ENCODE assay signal across 8 cellular contexts in genomic region chr11:58567889-58568512, GRCh38. TPM values are rescaled to one million over a fixed set of nuclear protein-coding genes. Genes with fewer than 3 reads are reported as not detected.
A peak's percentile ranks its signal among the peaks of the same experiment; 100 is the strongest.
DNase-seq lines count a peak whose midpoint lies in the region; ATAC-seq and TF ChIP-seq lines count a peak whose summit lies in the region.

No MANE protein-coding gene starts in this region.

- H2AK5ac ChIP-seq in mesenchymal stem cell (ENCODE audit: low read length, severe bottlenecking) = no peak overlapping the region

- H3K4me1 ChIP-seq in mesenchymal stem cell (ENCODE audit: control insufficient read depth, insufficient read depth, low read depth, low read length) = peaks cover 2% of the 10 kb centered on the region

- 53% methylated on average over 4 of the region's 4 CpGs for WGBS in mesenchymal stem cell

- H3K4ac ChIP-seq in mesenchymal stem cell (ENCODE audit: low read depth in 1 of 2, low read length in 2 of 2) = no peak overlapping the region

- H3K27me3 ChIP-seq in mesenchymal stem cell (ENCODE audit: control insufficient read depth in 1 of 2, insufficient read depth in 1 of 2, low read length in 2 of 2) = no peaks in the 10 kb centered on the region

- peak overlapping the region; percentile 45 for H3K9ac ChIP-seq in mesenchymal stem cell (ENCODE audit: low read length)

- no peak overlapping the region for H3K18ac ChIP-seq in mesenchymal stem cell (ENCODE audit: low read depth in 1 of 2, low read length in 2 of 2)

- TF ChIP-seq CTCF in GM13976 (IDR thresholded peaks at IDR 0.05; ENCODE audit: borderline replicate concordance, control extremely low read depth, extremely low read depth, insufficient read depth, missing control alignments) = peak; percentile 81

- H2BK5ac ChIP-seq in mesenchymal stem cell (ENCODE audit: low read depth, low read length, poor library complexity, severe bottlenecking) = no peak overlapping the region

- no peak overlapping the region for H2BK15ac ChIP-seq in mesenchymal stem cell (ENCODE audit: low read depth, poor library complexity, severe bottlenecking)

- in situ Hi-C loops in GM13976 (cut with MboI; ENCODE audit: low sequenced_read_pairs, unreplicated experiment) = no loop called here

- H3K79me1 ChIP-seq in mesenchymal stem cell (replicated peaks; ENCODE audit: low read length, poor library complexity, severe bottlenecking) = peaks cover 11% of the 10 kb centered on the region

- no peak overlapping the region for H2BK12ac ChIP-seq in mesenchymal stem cell (ENCODE audit: low read length in 2 of 2)

- H3K4me2 ChIP-seq in mesenchymal stem cell (ENCODE audit: low read length, poor library complexity, severe bottlenecking) = no peak overlapping the region

- H2BK120ac ChIP-seq in mesenchymal stem cell (ENCODE audit: low read depth, low read length) = no peak overlapping the region

- H3K4me3 ChIP-seq in mesenchymal stem cell (ENCODE audit: insufficient read depth in 1 of 2, low read depth in 1 of 2, low read length in 2 of 2) = no peak overlapping the region

- no peak overlapping the region for H3K23ac ChIP-seq in mesenchymal stem cell (ENCODE audit: low read length in 2 of 2)

- H4K8ac ChIP-seq in mesenchymal stem cell (ENCODE audit: low read length) = no peak overlapping the region

- no peak overlapping the region for H3K27ac ChIP-seq in mesenchymal stem cell (ENCODE audit: low read length, poor library complexity, severe bottlenecking)

- no peak overlapping the region for H3K14ac ChIP-seq in mesenchymal stem cell (ENCODE audit: low read length in 2 of 2)

- H3K9me3 ChIP-seq in mesenchymal stem cell (ENCODE audit: control insufficient read depth, low read length) = peaks cover 8% of the 10 kb centered on the region

- peaks cover 8 to 62% of the 10 kb centered on the region in 2 experiments for H3K36me3 ChIP-seq in mesenchymal stem cell (ENCODE audit: control insufficient read depth in 1 of 2, insufficient read depth in 2 of 2, low read depth in 1 of 2, low read length in 2 of 2)

- DNase-seq in A172 (ENCODE audit: low spot score) = peak; percentile 55
- DNase-seq in GM13976 (ENCODE audit: low spot score) = peak; percentile 34
- peak; percentile 38 for DNase-seq in NCI-H1694 treated with DMSO at 0.1 percent for 48 hours (lab: John Stamatoyannopoulos, UW)
- peak; percentile 34 to 61 (median 50) for DNase-seq in activated CD4-positive, CD25-positive, alpha-beta regulatory T cell (lab: John Stamatoyannopoulos, UW)
- DNase-seq in cerebellar cortex (ENCODE audit: low spot score) = peak; percentile 58
- DNase-seq in mesenchymal stem cell = peak; percentile 77
- peak; percentile 52 to 67 for DNase-seq in stimulated activated CD8-positive, alpha-beta memory T cell treated with anti-CD3 and anti-CD28 coated beads, Interleukin-4, amount 100 ng/mL, for 4 hours (ENCODE audit: low read depth in 2 of 2, low spot score in 1 of 2)

- H2AFZ ChIP-seq in mesenchymal stem cell (ENCODE audit: low read depth, low read length) = no peak overlapping the region

- H4K91ac ChIP-seq in mesenchymal stem cell (ENCODE audit: low read length) = no peak overlapping the region

- peak; percentile 91 for ATAC-seq in HG02870 (IDR thresholded peaks at IDR 0.05; ENCODE audit: unreplicated experiment)

RNA-seq across cellular contexts. Expression of gene LPXN, which starts 7.7 kb away (rescaled TPM):
- total RNA-seq in A172 (2014; rRNA removed; shearing (Covaris generic)) = 0.84 and 1.8 TPM in 2 replicates
- polyA plus RNA-seq in mesenchymal stem cell (2013, experiment 1 of 2) = 2.4 TPM
- polyA plus RNA-seq in mesenchymal stem cell (2013, experiment 2 of 2) = 2.1 TPM

RNA-seq across cellular contexts. Expression of gene ZFP91, which starts 10.9 kb away (rescaled TPM):
- total RNA-seq in A172 (2014; rRNA removed; shearing (Covaris generic)) = 49.2 and 60.5 TPM in 2 replicates
- polyA plus RNA-seq in mesenchymal stem cell (2013, experiment 1 of 2) = 56.1 TPM
- polyA plus RNA-seq in mesenchymal stem cell (2013, experiment 2 of 2) = 55.8 TPM

RNA-seq across cellular contexts. Expression of gene CNTF, which starts 54.5 kb away (rescaled TPM):
- total RNA-seq in A172 (2014; rRNA removed; shearing (Covaris generic)) = 0.07 and 0.41 TPM in 2 replicates
- polyA plus RNA-seq in mesenchymal stem cell (2013, experiment 1 of 2) = 0.65 TPM
- 0.51 TPM for polyA plus RNA-seq in mesenchymal stem cell (2013, experiment 2 of 2)
